Comparison of ENCODE assay signal across 11 cellular contexts in the genomic region with DNA sequence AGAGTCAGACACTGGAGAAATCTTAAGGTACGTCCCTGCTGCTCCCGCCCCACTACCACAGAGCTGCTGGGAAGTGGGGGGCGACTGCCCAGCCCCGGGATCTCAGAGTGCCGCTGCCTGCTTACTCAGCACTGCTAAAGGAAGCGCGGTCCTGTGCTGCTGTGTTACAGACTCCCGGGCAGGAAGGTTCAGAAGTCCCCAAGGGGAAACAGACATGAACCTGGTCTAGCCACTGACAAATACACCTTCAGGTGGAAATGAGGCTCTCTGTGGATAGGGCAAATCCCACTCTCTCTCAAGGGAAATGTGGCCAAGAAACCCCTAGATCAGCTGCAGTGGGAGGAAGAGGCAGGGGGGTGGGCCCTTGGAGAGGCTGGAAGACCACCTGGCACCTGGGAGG.
A peak's percentile ranks its signal among the peaks of the same experiment; 100 is the strongest.
DNase-seq lines count a peak whose midpoint lies in the region; ATAC-seq lines count a peak whose summit lies in the region.
"Had no signal": no experiment of that assay in that cellular context is flagged by ENCODE, and none has a peak within 500 bp of the region (broad histone marks: within the 10 kb centered on the region; RNA-seq: fewer than 3 reads in every experiment).

No MANE protein-coding gene starts in this region.

- H3K4me1 Mint-ChIP-seq in central memory CD8-positive, alpha-beta T cell: peaks cover 5% of the 10 kb centered on the region
- H3K4me1 Mint-ChIP-seq: brain had no signal

- peak; percentile 4 for DNase-seq in AG20443 (ENCODE audit: low spot score)
- no peak for DNase-seq in central memory CD8-positive, alpha-beta T cell (ENCODE audit: low spot score in 2 of 2)
- DNase-seq in NCI-H82 treated with DMSO at 0.1 percent for 48 hours (lab: John Stamatoyannopoulos, UW; ENCODE audit: unreplicated experiment): no peak
- no peak for DNase-seq in Ammon's horn (ENCODE audit: low spot score)
- DNase-seq: effector CD4-positive, alpha-beta T cell; NCI-H2081 treated with DMSO at 0.1 percent for 48 hours had no signal

- H3K27ac Mint-ChIP-seq in central memory CD8-positive, alpha-beta T cell (ENCODE audit: low read depth): peak overlapping the region; percentile 74
- H3K27ac Mint-ChIP-seq: brain had no signal

- ATAC-seq in GM18873 (IDR thresholded peaks at IDR 0.05; ENCODE audit: low FRiP score, unreplicated experiment): peak; percentile 31
- peak; percentile 37 for ATAC-seq in HG02588 (IDR thresholded peaks at IDR 0.05; ENCODE audit: unreplicated experiment)
- ATAC-seq in central memory CD8-positive, alpha-beta T cell (replicated peaks; ENCODE audit: extremely low read depth, poor library complexity, severe bottlenecking): no peak
- no peak for ATAC-seq in HG02840 (IDR thresholded peaks at IDR 0.05; ENCODE audit: low FRiP score, unreplicated experiment)
- no peak for ATAC-seq in GM21360 (IDR thresholded peaks at IDR 0.05; ENCODE audit: unreplicated experiment)

- H3K27me3 Mint-ChIP-seq in central memory CD8-positive, alpha-beta T cell: no peaks in the 10 kb centered on the region

- no peak overlapping the region for H3K4me3 Mint-ChIP-seq in central memory CD8-positive, alpha-beta T cell
- H3K4me3 Mint-ChIP-seq: brain had no signal

- H3K9me3 Mint-ChIP-seq in central memory CD8-positive, alpha-beta T cell: no peaks in the 10 kb centered on the region

- peaks cover 40% of the 10 kb centered on the region for H3K36me3 Mint-ChIP-seq in central memory CD8-positive, alpha-beta T cell (ENCODE audit: insufficient read depth)

Comparison
In these comparisons a context has a peak if more than half of its experiments do, and no peak if none do; other contexts are left out.
1. ATAC-seq: peak in GM18873 (single experiment) and HG02588 (single experiment); none in central memory CD8-positive, alpha-beta T cell (single experiment), HG02840 (single experiment) and GM21360 (single experiment).